ENCODE assay signal across 21 cellular contexts in the genomic region with DNA sequence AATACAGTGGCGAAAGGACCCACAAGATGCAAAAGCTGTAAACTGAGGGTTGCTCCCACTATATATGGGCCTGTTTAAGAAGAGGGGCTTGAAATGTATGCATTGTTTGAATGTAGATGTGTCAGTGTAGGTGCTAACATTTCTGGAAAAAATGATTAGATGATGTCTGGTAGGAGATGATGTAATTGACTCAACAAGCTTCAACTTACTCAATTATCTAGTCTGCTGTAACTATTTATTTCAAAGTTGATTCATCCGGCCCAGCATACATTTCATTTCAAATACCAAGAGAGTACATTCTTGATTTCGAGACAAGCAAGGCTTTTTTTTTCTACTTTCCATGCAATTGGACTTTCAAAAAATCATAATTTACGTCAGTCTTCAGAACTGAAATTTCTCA. TPM values are rescaled to one million over a fixed set of nuclear protein-coding genes. Genes with fewer than 3 reads are reported as not detected.
"Had no signal": no experiment of that assay in that cellular context is flagged by ENCODE, and none has a peak within 500 bp of the region (broad histone marks: within the 10 kb centered on the region; RNA-seq: fewer than 3 reads in every experiment).

No MANE protein-coding gene starts in this region.

- H3K4me1 Mint-ChIP-seq: neural crest cell had no signal

- H3K27ac ChIP-seq: brain microvascular endothelial cell, colonic mucosa had no signal

- H3K27me3 ChIP-seq: brain microvascular endothelial cell, colonic mucosa had no signal

- H3K27ac Mint-ChIP-seq: mesothelial cell of epicardium; progenitor cell of endocrine pancreas; stimulated activated naive CD8-positive, alpha-beta T cell treated with anti-CD3 and anti-CD28 coated beads, Interleukin-15, Interleukin-2, amounts not matched to agents 100 ng/mL and 50 ng/mL, for 24 hours had no signal

- ATAC-seq: left lobe of liver had no signal

- H3K9me3 ChIP-seq: colonic mucosa had no signal

- H3K4me1 ChIP-seq: colonic mucosa had no signal

- H3K9me3 Mint-ChIP-seq: stimulated activated naive CD8-positive, alpha-beta T cell treated with anti-CD3 and anti-CD28 coated beads, Interleukin-15, Interleukin-2, amounts not matched to agents 100 ng/mL and 50 ng/mL, for 24 hours had no signal

- DNase-seq: activated CD4-positive, alpha-beta T cell treated with anti-CD3 and anti-CD28 coated beads, Interleukin-2, amount 50 U/mL, for 48 hours; activated gamma-delta T cell treated with Interleukin-2 at 50 U/mL for 16 hours; activated T-cell treated with anti-CD3 and anti-CD28 coated beads, Interleukin-2, amount 50 U/mL, for 48 hours; anterior cingulate cortex; brain microvascular endothelial cell; central memory CD4-positive, alpha-beta T cell; colonic mucosa; hypothalamus; islet precursor cell; stimulated activated CD4-positive, alpha-beta T cell treated with anti-CD3 and anti-CD28 coated beads, Interleukin-12 subunit alpha, Interleukin-12 subunit beta, amount 100 ng/mL, for 4 hours; stimulated activated CD4-positive, alpha-beta T cell treated with anti-CD3 and anti-CD28 coated beads, Interleukin-1b, Interleukin-23, amount 100 ng/mL, for 48 hours; T1000 had no signal

- H3K36me3 Mint-ChIP-seq: mesothelial cell of epicardium had no signal

- H3K27me3 Mint-ChIP-seq: progenitor cell of endocrine pancreas; stimulated activated naive CD8-positive, alpha-beta T cell treated with anti-CD3 and anti-CD28 coated beads, Interleukin-15, Interleukin-2, amounts not matched to agents 100 ng/mL and 50 ng/mL, for 24 hours had no signal

- H3K4me3 Mint-ChIP-seq: mesothelial cell of epicardium; neural crest cell; stimulated activated naive CD8-positive, alpha-beta T cell treated with anti-CD3 and anti-CD28 coated beads, Interleukin-15, Interleukin-2, amounts not matched to agents 100 ng/mL and 50 ng/mL, for 24 hours had no signal

- H3K4me3 ChIP-seq: colonic mucosa had no signal

- H3K36me3 ChIP-seq: brain microvascular endothelial cell, colonic mucosa had no signal

RNA-seq across cellular contexts. Expression of a gene that starts 9.3 kb away (rescaled TPM):
- total RNA-seq: colonic mucosa; lung microvascular endothelial cell; mesothelial cell of epicardium; neural crest cell; osteoblast; T-helper 1 cell treated with Interleukin-12 subunit alpha and Interleukin-12 subunit beta and Interleukin-4 antibody, amounts not matched to agents 30 ng/mL and 1 ng/mL, for 36 hours; temporal lobe had no signal

RNA-seq across cellular contexts. Expression of a gene that starts 27.2 kb away (rescaled TPM):
- total RNA-seq: colonic mucosa; left lobe of liver; lung microvascular endothelial cell; neural crest cell; osteoblast; progenitor cell of endocrine pancreas; T-helper 1 cell treated with Interleukin-12 subunit alpha and Interleukin-12 subunit beta and Interleukin-4 antibody, amounts not matched to agents 30 ng/mL and 1 ng/mL, for 36 hours had no signal

RNA-seq across cellular contexts. Expression of a gene that starts 47.0 kb away (rescaled TPM):
- total RNA-seq: lung microvascular endothelial cell; neural crest cell; progenitor cell of endocrine pancreas; T-helper 1 cell treated with Interleukin-12 subunit alpha and Interleukin-12 subunit beta and Interleukin-4 antibody, amounts not matched to agents 30 ng/mL and 1 ng/mL, for 36 hours; temporal lobe had no signal
